10 cellular contexts compared by ENCODE assay signal in genomic region chr4:82889287-82889686, GRCh38. TPM values are rescaled to one million over a fixed set of nuclear protein-coding genes. Genes with fewer than 3 reads are reported as not detected.
A peak's percentile ranks its signal among the peaks of the same experiment; 100 is the strongest.
DNase-seq lines count a peak whose midpoint lies in the region; ATAC-seq and TF ChIP-seq lines count a peak whose summit lies in the region.
"Had no signal": no experiment of that assay in that cellular context is flagged by ENCODE, and none has a peak within 500 bp of the region (broad histone marks: within the 10 kb centered on the region; RNA-seq: fewer than 3 reads in every experiment).

No MANE protein-coding gene starts in this region.

- no peak for TF ChIP-seq POLR2A in body of pancreas (IDR thresholded peaks at IDR 0.05)

- 30 to 36% methylated on average over 6 of the region's 6 CpGs for WGBS in body of pancreas, 2 donors
- no CpG with 5 or more reads among the region's 6 CpGs for WGBS in mesendoderm (ENCODE audit: extremely low coverage, insufficient coverage, low lambda C conversion rate)

- no peak overlapping the region for H2AK5ac ChIP-seq in mesendoderm (ENCODE audit: low read length)

- H3K27me3 ChIP-seq in HL-60 (ENCODE audit: insufficient read depth, poor library complexity, severe bottlenecking), result no peaks in the 10 kb centered on the region
- H3K27me3 ChIP-seq in body of pancreas, result no peaks in the 10 kb centered on the region
- H3K27me3 ChIP-seq in mesendoderm (ENCODE audit: insufficient read depth, low read length, poor library complexity), result no peaks in the 10 kb centered on the region

- H3K27ac ChIP-seq in HL-60 (replicated peaks), result peak overlapping the region; percentile 90; the same call in 1 of the 2 replicates
- peak overlapping the region in 3 of 4 donors; percentile 3 to 99 (median 96) for H3K27ac ChIP-seq in body of pancreas
- no peak overlapping the region for H3K27ac ChIP-seq in mesendoderm (ENCODE audit: low read depth, low read length)

- H3K79me1 ChIP-seq in mesendoderm (ENCODE audit: low read length), result peaks cover 3% of the 10 kb centered on the region

- TF ChIP-seq CTCF in AG04449 (IDR thresholded peaks at IDR 0.05; ENCODE audit: insufficient read depth, low read length, missing control alignments), result no peak
- TF ChIP-seq CTCF in HL-60 (IDR thresholded peaks at IDR 0.05; ENCODE audit: insufficient read depth, low read length), result no peak
- no peak for TF ChIP-seq CTCF in body of pancreas (IDR thresholded peaks at IDR 0.05)

- peak overlapping the region; percentile 89 for H3K4me3 ChIP-seq in AG04449 (ENCODE audit: low read depth, low read length)
- peak overlapping the region; percentile 65 for H3K4me3 ChIP-seq in HL-60 (replicated peaks; ENCODE audit: insufficient read depth, low read length)
- H3K4me3 ChIP-seq in body of pancreas, result peak overlapping the region; percentile 2 to 58
- no peak overlapping the region for H3K4me3 ChIP-seq in mesendoderm (ENCODE audit: low read length)

- POLR2A ChIA-PET in AG04449 (lab: Yijun Ruan, JAX), result interaction anchor here (0.5 to 2.5 kb wide), 4 partner anchors 11 to 146 kb away, joined by 3 to 10 read pairs (median 3); partner anchors contain the start of genes COPS4 and THAP9

- peaks cover 44% of the 10 kb centered on the region for H3K4me1 ChIP-seq in body of pancreas
- no peaks in the 10 kb centered on the region for H3K4me1 ChIP-seq in mesendoderm (ENCODE audit: control insufficient read depth, low read depth, low read length)

- H4K5ac ChIP-seq in mesendoderm (ENCODE audit: low read length), result no peak overlapping the region

- intact Hi-C loops in body of pancreas (cut with DNase I), result no loop called here

- peak overlapping the region; percentile 59 for H3K56ac ChIP-seq in mesendoderm (ENCODE audit: low read length)

- peak overlapping the region; percentile 16 for H3K4ac ChIP-seq in mesendoderm (ENCODE audit: low read depth, low read length)

- no peak overlapping the region for H2BK15ac ChIP-seq in mesendoderm (replicated peaks; ENCODE audit: low read depth)

- no peak overlapping the region for H3K18ac ChIP-seq in mesendoderm (ENCODE audit: low read length)

- DNase-seq in AG04449 (ENCODE audit: low read depth, low spot score), result no peak
- DNase-seq in HL-60 (ENCODE audit: low read depth in 1 of 2, low spot score in 1 of 2), result no peak
- DNase-seq in body of pancreas, result no peak
- DNase-seq in mesendoderm, result no peak
- no peak for DNase-seq in NCI-H69 (lab: John Stamatoyannopoulos, UW)
- no peak for DNase-seq in kidney glomerular epithelial cell (lab: John Stamatoyannopoulos, UW)
- no peak for DNase-seq in activated gamma-delta T cell treated with Interleukin-2 at 50 U/mL for 16 hours
- DNase-seq: activated CD4-positive, CD25-positive, alpha-beta regulatory T cell; stimulated activated naive CD4-positive, alpha-beta T cell treated with Interleukin-2 at 50 U/mL for 16 hours had no signal

- H3K23ac ChIP-seq in mesendoderm (ENCODE audit: low read length), result no peak overlapping the region

- CTCF ChIA-PET in AG04449 (lab: Yijun Ruan, JAX), result interaction anchor here (0.8 to 1.4 kb wide), 3 partner anchors 9 to 393 kb away, joined by 3 to 4 read pairs (median 4); no protein-coding TSS in a partner anchor

- peak overlapping the region; percentile 14 for H3K4me2 ChIP-seq in mesendoderm (ENCODE audit: low read length)

- no peak overlapping the region for H2BK5ac ChIP-seq in mesendoderm (ENCODE audit: low read length)

- peak overlapping the region; percentile 50 for H3K9ac ChIP-seq in mesendoderm (ENCODE audit: low read length)

- H3K79me2 ChIP-seq in mesendoderm (ENCODE audit: control insufficient read depth, insufficient read depth, low read length), result peaks cover 51% of the 10 kb centered on the region

- no peak overlapping the region for H4K8ac ChIP-seq in mesendoderm (ENCODE audit: low read depth, low read length)

- no peaks in the 10 kb centered on the region for H3K9me3 ChIP-seq in body of pancreas

- H3K36me3 ChIP-seq in body of pancreas (replicated peaks in 1 of 2; ENCODE audit: insufficient read depth in 1 of 2, low read depth in 2 of 2) (peaks cover 0 to 3% of the 10 kb centered on the region in 2 donors), mesendoderm (ENCODE audit: control insufficient read depth, insufficient read depth, low read length) (peaks cover 6% of the 10 kb centered on the region)

- H2BK120ac ChIP-seq in mesendoderm (ENCODE audit: low read depth, low read length), result no peak overlapping the region

- ATAC-seq in body of pancreas, result no peak
- no peak for ATAC-seq in HG03571 (IDR thresholded peaks at IDR 0.05; ENCODE audit: unreplicated experiment)

RNA-seq across cellular contexts. Expression of gene SEC31A, which starts 1.7 kb away (rescaled TPM):
- 100 to 1,000 TPM; 215 to 245 TPM for total RNA-seq in body of pancreas
- polyA plus RNA-seq in mesendoderm (2013, experiment 1 of 2), result 117 TPM
- polyA plus RNA-seq in mesendoderm (2013, experiment 2 of 2), result 117 TPM

RNA-seq across cellular contexts. Expression of gene THAP9, which starts 11.2 kb away (rescaled TPM):
- 1 to 10 TPM in 1 of 2 donors, under 1 TPM in 1; 0.33 to 3.9 TPM for total RNA-seq in body of pancreas
- 8.1 TPM for polyA plus RNA-seq in mesendoderm (2013, experiment 1 of 2)
- polyA plus RNA-seq in mesendoderm (2013, experiment 2 of 2), result 7.2 TPM
